ENCODE assay signal across 9 cellular contexts in the genomic region with DNA sequence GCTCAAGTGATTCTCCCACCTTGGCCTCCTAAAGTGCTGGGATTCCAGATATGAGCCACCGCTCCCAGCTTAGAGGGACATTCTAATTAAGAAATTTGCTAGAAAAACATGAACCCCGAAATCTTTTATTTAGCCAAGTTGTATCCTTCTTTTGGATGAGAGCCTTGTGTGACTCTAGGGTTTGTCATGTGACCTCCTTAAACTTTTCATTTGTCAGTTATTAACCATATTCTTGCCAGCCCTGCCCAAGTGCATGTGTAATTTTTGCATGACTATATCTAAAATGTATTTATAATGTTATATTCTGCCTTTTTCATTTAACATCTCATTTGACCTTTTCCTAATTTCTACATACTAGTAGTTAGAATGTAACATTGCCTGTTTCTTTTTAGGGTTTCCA. TPM values are rescaled to one million over a fixed set of nuclear protein-coding genes. Genes with fewer than 3 reads are reported as not detected.
DNase-seq lines count a peak whose midpoint lies in the region; ATAC-seq and TF ChIP-seq lines count a peak whose summit lies in the region.
"Had no signal": no experiment of that assay in that cellular context is flagged by ENCODE, and none has a peak within 500 bp of the region (broad histone marks: within the 10 kb centered on the region; RNA-seq: fewer than 3 reads in every experiment).

No MANE protein-coding gene starts in this region.

- peak overlapping the region; percentile 98 for H3K4me3 ChIP-seq in OCI-LY7 (ENCODE audit: low read depth, low read length, poor library complexity, severe bottlenecking)
- no peak overlapping the region for H3K4me3 ChIP-seq in psoas muscle

- POLR2A ChIA-PET in OCI-LY7 (lab: Charles Lee) = interaction anchor here (0.7 to 1.2 kb wide), 2 partner anchors 10 to 74 kb away, joined by 3 to 4 read pairs; partner anchors contain the start of gene TRAF3IP3

- H3K9me3 Mint-ChIP-seq in activated T-cell treated with anti-CD3 and anti-CD28 coated beads, Interleukin-2, amount 50 U/mL, for 24 hours = no peaks in the 10 kb centered on the region
- no peaks in the 10 kb centered on the region for H3K9me3 Mint-ChIP-seq in central memory CD8-positive, alpha-beta T cell
- no peaks in the 10 kb centered on the region for H3K9me3 Mint-ChIP-seq in osteocyte (ENCODE audit: unreplicated experiment)

- H3K27ac Mint-ChIP-seq in activated T-cell treated with anti-CD3 and anti-CD28 coated beads, Interleukin-2, amount 50 U/mL, for 24 hours = peak overlapping the region; percentile 71
- no peak overlapping the region for H3K27ac Mint-ChIP-seq in central memory CD8-positive, alpha-beta T cell (ENCODE audit: low read depth)
- H3K27ac Mint-ChIP-seq in osteocyte (ENCODE audit: unreplicated experiment) = no peak overlapping the region

- CTCF ChIA-PET in OCI-LY7 (lab: Charles Lee; ENCODE audit: unreplicated experiment) = no interaction called here

- peak overlapping the region; percentile 97 for H3K4me3 Mint-ChIP-seq in activated T-cell treated with anti-CD3 and anti-CD28 coated beads, Interleukin-2, amount 50 U/mL, for 24 hours
- peak overlapping the region; percentile 85 for H3K4me3 Mint-ChIP-seq in central memory CD8-positive, alpha-beta T cell
- peak overlapping the region; percentile 67 for H3K4me3 Mint-ChIP-seq in osteocyte (ENCODE audit: unreplicated experiment)

- H3K27me3 Mint-ChIP-seq in activated T-cell treated with anti-CD3 and anti-CD28 coated beads, Interleukin-2, amount 50 U/mL, for 24 hours = no peaks in the 10 kb centered on the region
- H3K27me3 Mint-ChIP-seq in central memory CD8-positive, alpha-beta T cell = no peaks in the 10 kb centered on the region
- peaks cover 2% of the 10 kb centered on the region for H3K27me3 Mint-ChIP-seq in osteocyte (ENCODE audit: unreplicated experiment)

- H3K36me3 Mint-ChIP-seq in activated T-cell treated with anti-CD3 and anti-CD28 coated beads, Interleukin-2, amount 50 U/mL, for 24 hours (ENCODE audit: low read depth) = peaks cover 63% of the 10 kb centered on the region
- peaks cover 40% of the 10 kb centered on the region for H3K36me3 Mint-ChIP-seq in central memory CD8-positive, alpha-beta T cell (ENCODE audit: insufficient read depth)
- H3K36me3 Mint-ChIP-seq in osteocyte (ENCODE audit: unreplicated experiment) = peaks cover 28% of the 10 kb centered on the region

- peaks cover 0 to 3% (median 0%) of the 10 kb centered on the region in 3 donors for H3K27me3 ChIP-seq in psoas muscle (ENCODE audit: insufficient read depth in 3 of 3, low read length in 2 of 3)

- H3K4me1 ChIP-seq in OCI-LY7 (ENCODE audit: insufficient read depth, low read length, poor library complexity, severe bottlenecking) (peaks cover 19% of the 10 kb centered on the region), psoas muscle (no peaks in the 10 kb centered on the region)

- TF ChIP-seq CTCF in OCI-LY7 (conservative IDR thresholded peaks at IDR 0.05; ENCODE audit: low read length) (no peak), osteocyte (IDR thresholded peaks at IDR 0.05) (no peak), psoas muscle (IDR thresholded peaks at IDR 0.05) (no peak)

- H3K9me2 ChIP-seq in OCI-LY7 (ENCODE audit: insufficient read depth, low read length) = no peaks in the 10 kb centered on the region

- no peak for ATAC-seq in central memory CD8-positive, alpha-beta T cell (replicated peaks; ENCODE audit: extremely low read depth, poor library complexity, severe bottlenecking)
- ATAC-seq in psoas muscle (no peak), GM19395 (IDR thresholded peaks at IDR 0.05; ENCODE audit: unreplicated experiment) (no peak)

- 76 to 87% (median 83%) methylated on average over 2 of the region's 2 CpGs for WGBS in psoas muscle, 3 donors

- no peaks in the 10 kb centered on the region for H4K20me1 ChIP-seq in OCI-LY7 (ENCODE audit: insufficient read depth, low read length)

- H3K27ac ChIP-seq in OCI-LY7 (ENCODE audit: low read depth, low read length, poor library complexity, severe bottlenecking) (no peak overlapping the region), psoas muscle (no peak overlapping the region)

- DNase-seq in activated T-cell treated with anti-CD3 and anti-CD28 coated beads, Interleukin-2, amount 50 U/mL, for 24 hours = no peak
- no peak for DNase-seq in activated T-cell treated with anti-CD3 and anti-CD28 coated beads, Interleukin-2, amount 50 U/mL, for 1 hour
- DNase-seq in OCI-LY7 (ENCODE audit: low spot score) (no peak), osteocyte (ENCODE audit: extremely low spot score, unreplicated experiment) (no peak), psoas muscle (no peak), NCI-H748 (lab: John Stamatoyannopoulos, UW; ENCODE audit: unreplicated experiment) (no peak)
- DNase-seq in central memory CD8-positive, alpha-beta T cell (ENCODE audit: low spot score in 2 of 2) = no peak
- DNase-seq: caudate nucleus had no signal

- H2AFZ ChIP-seq in OCI-LY7 (ENCODE audit: low read length) = no peak overlapping the region

- H3K4me2 ChIP-seq in OCI-LY7 (ENCODE audit: low read length) = peak overlapping the region; percentile 72

- peaks cover 54% of the 10 kb centered on the region for H3K4me1 Mint-ChIP-seq in activated T-cell treated with anti-CD3 and anti-CD28 coated beads, Interleukin-2, amount 50 U/mL, for 24 hours (ENCODE audit: low read depth)
- peaks cover 35% of the 10 kb centered on the region for H3K4me1 Mint-ChIP-seq in central memory CD8-positive, alpha-beta T cell
- peaks cover 26% of the 10 kb centered on the region for H3K4me1 Mint-ChIP-seq in osteocyte (ENCODE audit: unreplicated experiment)

- intact Hi-C loops in OCI-LY7 (cut with micrococcal nuclease; ENCODE audit: unreplicated experiment) (loop anchor here (5.0 kb wide), 2 partner anchors 47 to 1748 kb away; partner anchors contain the start of genes C1orf74 and SLC30A1), psoas muscle (cut with DNase I) (no loop called here)

- peaks cover 29% of the 10 kb centered on the region for H3K79me2 ChIP-seq in OCI-LY7 (ENCODE audit: insufficient read depth, low read depth, low read length)

- no peaks in the 10 kb centered on the region for H3K9me3 ChIP-seq in OCI-LY7 (ENCODE audit: low read length)
- no peaks in the 10 kb centered on the region for H3K9me3 ChIP-seq in psoas muscle

- BruUV-seq in OCI-LY7 (replicated peaks; lab: Mats Ljungman, UMichigan) = no TSS peak

- H3K36me3 ChIP-seq in OCI-LY7 (ENCODE audit: insufficient read depth, low read length) = peaks cover 51% of the 10 kb centered on the region
- H3K36me3 ChIP-seq in psoas muscle (ENCODE audit: insufficient read depth in 1 of 2, low read depth in 1 of 2) = peaks cover 0 to 42% of the 10 kb centered on the region in 2 donors

RNA-seq across cellular contexts. Expression of gene UTP25, which starts 1.9 kb away (rescaled TPM):
- 10.4 and 12.8 TPM in 2 replicates for total RNA-seq in OCI-LY7 (2014; rRNA removed; shearing (Covaris generic))
- 8.4 and 10.5 TPM in 2 replicates for total RNA-seq in OCI-LY7 (2022)
- total RNA-seq in osteocyte = 7.1 and 7.3 TPM in 2 replicates
- total RNA-seq in psoas muscle = 1 to 10 TPM; 3.2 to 5.4 (median 4.2) TPM
- 1 to 10 TPM; 1.9 to 5.2 (median 3.9) TPM for polyA plus RNA-seq in psoas muscle

RNA-seq across cellular contexts. Expression of gene IRF6, which starts 23.8 kb away (rescaled TPM):
- not detected in 2 replicates for total RNA-seq in OCI-LY7 (2014; rRNA removed; shearing (Covaris generic))
- total RNA-seq in OCI-LY7 (2022) = not detected in 2 replicates
- total RNA-seq in osteocyte = 0.13 TPM in 1 of 2 replicates, not detected in the other
- total RNA-seq in psoas muscle = 1 to 10 TPM in 2 of 4 donors, under 1 TPM in 1, not detected in 1; 0.32 to 5.1 (median 1.1) TPM
- polyA plus RNA-seq in psoas muscle = under 1 TPM; 0.26 to 0.42 (median 0.31) TPM

RNA-seq across cellular contexts. Expression of gene C1orf74, which starts 45.4 kb away (rescaled TPM):
- total RNA-seq in OCI-LY7 (2014; rRNA removed; shearing (Covaris generic)) = 3.7 and 4.4 TPM in 2 replicates
- total RNA-seq in OCI-LY7 (2022) = 4.2 and 5.0 TPM in 2 replicates
- total RNA-seq in osteocyte = 1.6 TPM in 2 replicates
- 1 to 10 TPM in 2 of 4 donors, under 1 TPM in 2; 0.54 to 1.4 (median 0.99) TPM for total RNA-seq in psoas muscle
- polyA plus RNA-seq in psoas muscle = 1 to 10 TPM in 2 of 3 donors, under 1 TPM in 1; 0.45 to 1.8 (median 1.6) TPM
